17 cellular contexts compared by ENCODE assay signal in the genomic region with DNA sequence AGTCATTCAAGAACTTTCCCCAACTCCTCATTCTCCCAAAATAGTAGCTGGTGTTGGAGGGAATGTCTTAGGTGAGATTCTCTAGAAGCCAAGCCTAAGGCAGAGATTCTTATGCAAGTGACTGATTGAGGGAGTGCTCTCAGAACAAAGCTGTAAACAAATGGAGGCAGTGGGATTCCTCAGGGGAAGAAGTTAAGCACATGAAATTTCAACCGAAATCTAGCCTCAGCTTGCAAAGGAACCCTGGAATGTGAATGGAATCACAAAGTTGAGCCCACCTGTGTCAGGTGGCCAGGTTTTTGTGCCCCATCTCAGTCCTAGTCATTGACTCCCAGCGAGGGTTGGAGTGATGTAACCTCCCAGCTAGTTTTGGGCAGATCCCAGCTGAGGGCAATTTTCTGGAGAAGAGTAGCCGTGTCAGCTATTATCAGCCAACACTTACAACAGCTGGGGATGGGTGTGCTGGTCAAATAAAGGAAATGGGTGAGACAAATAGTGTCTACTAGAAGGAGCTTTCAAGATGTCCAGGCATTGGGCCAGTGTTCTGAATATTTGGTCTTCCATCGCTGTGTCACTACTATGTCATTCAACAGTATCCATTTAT. TPM values are rescaled to one million over a fixed set of nuclear protein-coding genes. Genes with fewer than 3 reads are reported as not detected.
DNase-seq lines count a peak whose midpoint lies in the region; ATAC-seq and TF ChIP-seq lines count a peak whose summit lies in the region.
"Had no signal": no experiment of that assay in that cellular context is flagged by ENCODE, and none has a peak within 500 bp of the region (broad histone marks: within the 10 kb centered on the region; RNA-seq: fewer than 3 reads in every experiment).

No MANE protein-coding gene starts in this region.

- H3K27ac Mint-ChIP-seq in endodermal cell: peak overlapping the region; percentile 84
- H3K27ac Mint-ChIP-seq in mesothelial cell of epicardium: peak overlapping the region; percentile 98
- no peak overlapping the region for H3K27ac Mint-ChIP-seq in activated CD8-positive, alpha-beta T cell treated with anti-CD3 and anti-CD28 coated beads, Interleukin-2, amount 10 ng/mL, durations not matched to agents 7 days and 5 days
- H3K27ac Mint-ChIP-seq: activated CD4-positive, alpha-beta T cell treated with anti-CD3 and anti-CD28 coated beads, Interleukin-2, amount 10 ng/mL, durations not matched to agents 7 days and 5 days had no signal

- ATAC-seq in GM18520 (IDR thresholded peaks at IDR 0.05; ENCODE audit: unreplicated experiment): no peak
- no peak for ATAC-seq in activated CD8-positive, alpha-beta T cell treated with anti-CD3 and anti-CD28 coated beads, Interleukin-2, amount 10 ng/mL, durations not matched to agents 7 days and 5 days
- ATAC-seq: left lung had no signal

- no peak overlapping the region for H3K9ac ChIP-seq in KMS-11
- H3K9ac ChIP-seq in endodermal cell (ENCODE audit: extremely low read depth, low read length, poor library complexity, severe bottlenecking): no peak overlapping the region

- H3K9me3 Mint-ChIP-seq in endodermal cell: no peaks in the 10 kb centered on the region
- H3K9me3 Mint-ChIP-seq in mesothelial cell of epicardium: no peaks in the 10 kb centered on the region
- H3K9me3 Mint-ChIP-seq in activated CD8-positive, alpha-beta T cell treated with anti-CD3 and anti-CD28 coated beads, Interleukin-2, amount 10 ng/mL, durations not matched to agents 7 days and 5 days (ENCODE audit: insufficient read depth): no peaks in the 10 kb centered on the region
- H3K9me3 Mint-ChIP-seq: activated CD4-positive, alpha-beta T cell treated with anti-CD3 and anti-CD28 coated beads, Interleukin-2, amount 10 ng/mL, durations not matched to agents 7 days and 5 days; activated T-helper 1 cell treated with anti-CD3 and anti-CD28 coated beads, Interleukin-12 subunit alpha, Interleukin-12 subunit beta, Interleukin-2, Interleukin-4 antibody, amounts not matched to agents 30 ng/mL and 10 ng/mL and 1 ng/mL, durations not matched to agents 14 hours and 24 hours and 36 hours had no signal

- intact Hi-C loops in sigmoid colon (cut with DNase I): no loop called here

- no peaks in the 10 kb centered on the region for H3K27me3 ChIP-seq in AG04450 (ENCODE audit: control insufficient read depth, insufficient read depth, low read length)
- H3K27me3 ChIP-seq in KMS-11 (ENCODE audit: insufficient read depth, low read depth): no peaks in the 10 kb centered on the region
- H3K27me3 ChIP-seq in endodermal cell (ENCODE audit: control insufficient read depth, insufficient read depth, low read length, poor library complexity, severe bottlenecking): no peaks in the 10 kb centered on the region
- no peaks in the 10 kb centered on the region for H3K27me3 ChIP-seq in sigmoid colon
- H3K27me3 ChIP-seq: left lung, ovary, upper lobe of left lung had no signal

- peaks cover 23% of the 10 kb centered on the region for H3K4me1 ChIP-seq in KMS-11 (ENCODE audit: low read depth, poor library complexity, severe bottlenecking)
- peaks cover 3% of the 10 kb centered on the region for H3K4me1 ChIP-seq in endodermal cell (ENCODE audit: control insufficient read depth, insufficient read depth, low read length)
- H3K4me1 ChIP-seq in sigmoid colon: peaks cover 0 to 15% (median 9%) of the 10 kb centered on the region in 4 donors
- H3K4me1 ChIP-seq: left lung had no signal

- no peaks in the 10 kb centered on the region for H3K27me3 Mint-ChIP-seq in endodermal cell (ENCODE audit: insufficient read depth)
- H3K27me3 Mint-ChIP-seq in mesothelial cell of epicardium (ENCODE audit: low read depth): no peaks in the 10 kb centered on the region
- H3K27me3 Mint-ChIP-seq in activated CD8-positive, alpha-beta T cell treated with anti-CD3 and anti-CD28 coated beads, Interleukin-2, amount 10 ng/mL, durations not matched to agents 7 days and 5 days (ENCODE audit: low read depth): peaks cover 16% of the 10 kb centered on the region

- WGBS in endodermal cell (ENCODE audit: insufficient coverage in 1 of 2, insufficient read length in 1 of 2), 2 experiments: 86 to 96% methylated on average over 2 to 4 of the region's 4 CpGs
- WGBS in sigmoid colon, 2 donors: 90 to 91% methylated on average over 4 of the region's 4 CpGs

- H3K4me1 Mint-ChIP-seq in endodermal cell (peaks cover 14% of the 10 kb centered on the region), mesothelial cell of epicardium (peaks cover 19% of the 10 kb centered on the region)
- no peaks in the 10 kb centered on the region for H3K4me1 Mint-ChIP-seq in activated CD8-positive, alpha-beta T cell treated with anti-CD3 and anti-CD28 coated beads, Interleukin-2, amount 10 ng/mL, durations not matched to agents 7 days and 5 days (ENCODE audit: low read depth)

- H3K79me2 ChIP-seq in KMS-11 (ENCODE audit: insufficient read depth, low read depth): no peaks in the 10 kb centered on the region

- no peak overlapping the region; the same call in 1 of the 2 replicates for H3K4me2 ChIP-seq in KMS-11

- CTCF ChIA-PET in AG04450 (lab: Charles Lee): interaction anchor here (0.8 to 1.7 kb wide), 3 partner anchors 39 to 117 kb away, joined by 3 to 7 read pairs (median 3); no protein-coding TSS in a partner anchor
- CTCF ChIA-PET in activated CD8-positive, alpha-beta T cell treated with anti-CD3 and anti-CD28 coated beads, Interleukin-2, amount 10 ng/mL, durations not matched to agents 7 days and 5 days (lab: Charles Lee): interaction anchor here (1.5 kb wide), 1 partner anchor 17 kb away, joined by 3 read pairs; no protein-coding TSS in a partner anchor

- H2AFZ ChIP-seq in KMS-11 (ENCODE audit: low read depth): peak overlapping the region; percentile 17; the same call in 1 of the 2 replicates

- no peak for DNase-seq in AG04450 (ENCODE audit: low read depth, low spot score)
- DNase-seq in endodermal cell: peak; percentile 75
- no peak for DNase-seq in mesothelial cell of epicardium (ENCODE audit: low spot score in 2 of 2, unreplicated experiment in 2 of 2)
- DNase-seq in sigmoid colon: no peak
- DNase-seq in KG1 (lab: John Stamatoyannopoulos, UW): no peak
- no peak for DNase-seq in activated CD8-positive, alpha-beta T cell treated with anti-CD3 and anti-CD28 coated beads, Interleukin-2, amount 10 ng/mL, durations not matched to agents 7 days and 5 days
- DNase-seq: activated CD4-positive, alpha-beta T cell treated with anti-CD3 and anti-CD28 coated beads, Interleukin-2, amount 10 ng/mL, durations not matched to agents 7 days and 5 days; DMS53; left lung; NCI-H1048; ovary; stimulated activated CD8-positive, alpha-beta memory T cell treated with anti-CD3 and anti-CD28 coated beads, Interleukin-4, amount 100 ng/mL, for 48 hours; T-helper 1 cell; upper lobe of left lung had no signal

- TF ChIP-seq EP300 in sigmoid colon (IDR thresholded peaks at IDR 0.05): no peak

- POLR2A ChIA-PET in AG04450 (lab: Yijun Ruan, JAX): interaction anchor here (1.0 kb wide), 1 partner anchor 14 kb away, joined by 6 read pairs; no protein-coding TSS in a partner anchor
- POLR2A ChIA-PET in activated CD8-positive, alpha-beta T cell treated with anti-CD3 and anti-CD28 coated beads, Interleukin-2, amount 10 ng/mL, durations not matched to agents 7 days and 5 days (lab: Charles Lee): no interaction called here

- H3K27ac ChIP-seq in AG04450 (ENCODE audit: low read depth, low read length): peak overlapping the region; percentile 93
- H3K27ac ChIP-seq in KMS-11: no peak overlapping the region
- H3K27ac ChIP-seq in endodermal cell (ENCODE audit: low read depth, low read length): no peak overlapping the region
- H3K27ac ChIP-seq in sigmoid colon: peak overlapping the region in 1 of 4 donors; percentile 68

- H3K4me3 ChIP-seq in AG04450 (ENCODE audit: low read depth, low read length) (no peak overlapping the region), KMS-11 (IDR thresholded peaks at IDR 0.05; ENCODE audit: insufficient read depth, low read depth, low read length) (no peak overlapping the region), endodermal cell (ENCODE audit: low read length) (no peak overlapping the region), sigmoid colon (no peak overlapping the region)
- H3K4me3 ChIP-seq: left lung, ovary, upper lobe of left lung had no signal

- H3K4me3 Mint-ChIP-seq in endodermal cell: no peak overlapping the region
- H3K4me3 Mint-ChIP-seq in mesothelial cell of epicardium: no peak overlapping the region
- no peak overlapping the region for H3K4me3 Mint-ChIP-seq in activated CD8-positive, alpha-beta T cell treated with anti-CD3 and anti-CD28 coated beads, Interleukin-2, amount 10 ng/mL, durations not matched to agents 7 days and 5 days
- H3K4me3 Mint-ChIP-seq: activated CD4-positive, alpha-beta T cell treated with anti-CD3 and anti-CD28 coated beads, Interleukin-2, amount 10 ng/mL, durations not matched to agents 7 days and 5 days; activated T-helper 1 cell treated with anti-CD3 and anti-CD28 coated beads, Interleukin-12 subunit alpha, Interleukin-12 subunit beta, Interleukin-2, Interleukin-4 antibody, amounts not matched to agents 30 ng/mL and 10 ng/mL and 1 ng/mL, durations not matched to agents 14 hours and 24 hours and 36 hours had no signal

- no peaks in the 10 kb centered on the region for H4K20me1 ChIP-seq in KMS-11 (ENCODE audit: insufficient read depth)

- TF ChIP-seq POLR2A in sigmoid colon (IDR thresholded peaks at IDR 0.05): no peak

- H3K36me3 Mint-ChIP-seq in endodermal cell (ENCODE audit: low read depth): no peaks in the 10 kb centered on the region
- H3K36me3 Mint-ChIP-seq in mesothelial cell of epicardium: no peaks in the 10 kb centered on the region
- no peaks in the 10 kb centered on the region for H3K36me3 Mint-ChIP-seq in activated CD8-positive, alpha-beta T cell treated with anti-CD3 and anti-CD28 coated beads, Interleukin-2, amount 10 ng/mL, durations not matched to agents 7 days and 5 days (ENCODE audit: low read depth)

- TF ChIP-seq CTCF in AG04450 (IDR thresholded peaks at IDR 0.05; ENCODE audit: low read depth, low read length): no peak
- TF ChIP-seq CTCF in KMS-11 (conservative IDR thresholded peaks at IDR 0.05; ENCODE audit: low read depth, low read length): no peak
- TF ChIP-seq CTCF in endodermal cell (conservative IDR thresholded peaks at IDR 0.05): no peak
- no peak for TF ChIP-seq CTCF in mesothelial cell of epicardium (IDR thresholded peaks at IDR 0.05; ENCODE audit: unreplicated experiment)
- TF ChIP-seq CTCF in sigmoid colon (IDR thresholded peaks at IDR 0.05): no peak

- no peaks in the 10 kb centered on the region for H3K9me3 ChIP-seq in AG04450 (ENCODE audit: control insufficient read depth, insufficient read depth, low read length)
- no peaks in the 10 kb centered on the region for H3K9me3 ChIP-seq in endodermal cell (ENCODE audit: control insufficient read depth, low read length)
- no peaks in the 10 kb centered on the region for H3K9me3 ChIP-seq in sigmoid colon
- H3K9me3 ChIP-seq: left lung, ovary, upper lobe of left lung had no signal

- no peaks in the 10 kb centered on the region for H3K36me3 ChIP-seq in KMS-11 (ENCODE audit: insufficient read depth)
- no peaks in the 10 kb centered on the region for H3K36me3 ChIP-seq in endodermal cell (ENCODE audit: control insufficient read depth, insufficient read depth, low read length)
- no peaks in the 10 kb centered on the region for H3K36me3 ChIP-seq in sigmoid colon
- H3K36me3 ChIP-seq: left lung, ovary, upper lobe of left lung had no signal

RNA-seq across cellular contexts. Expression of gene FGF2, which starts 29.7 kb away (rescaled TPM):
- polyA plus RNA-seq in AG04450 (2011; rRNA removed) (18.4 and 25.1 TPM in 2 replicates), sigmoid colon (1 to 10 TPM in 2 of 3 donors, under 1 TPM in 1; 0.46 to 2.7 (median 1.8) TPM)
- 19.3 and 27.6 TPM in 2 replicates for polyA minus RNA-seq in AG04450 (2011; rRNA and poly(A)+ RNA removed)
- total RNA-seq in endodermal cell (10 to 100 TPM; 12.5 to 18.5 TPM), mesothelial cell of epicardium (11.3 to 13.0 TPM (median 11.9 TPM) in 3 replicates), sigmoid colon (10 to 100 TPM; 37.4 to 54.7 (median 46.4) TPM)
- 15.6 TPM for polyA plus RNA-seq in endodermal cell (2013, experiment 1 of 2)
- polyA plus RNA-seq in endodermal cell (2013, experiment 2 of 2): 9.1 TPM
- under 1 TPM in 1 of 2 experiments, not detected in 1; 0.13 TPM for total RNA-seq in activated CD8-positive, alpha-beta T cell treated with anti-CD3 and anti-CD28 coated beads, Interleukin-2, amount 10 ng/mL, durations not matched to agents 7 days and 5 days

Comparison
In these comparisons a context has a peak if more than half of its experiments do, and no peak if none do; other contexts are left out.
1. RNA of gene FGF2, which starts 29.7 kb away (total RNA-seq): 37.4 to 54.7 TPM in sigmoid colon, 12.5 to 18.5 TPM in endodermal cell and 11.3 to 13.0 TPM in mesothelial cell of epicardium; 0.13 TPM in activated CD8-positive, alpha-beta T cell treated with anti-CD3 and anti-CD28 coated beads, Interleukin-2, amount 10 ng/mL, durations not matched to agents 7 days and 5 days; every median in the first group is over 10 times any median in the second.